ENCODE assay signal across 2 cellular contexts in genomic region chr1:17442841-17443240, GRCh38.
TF ChIP-seq lines count a peak whose summit lies in the region.

No MANE protein-coding gene starts in this region.

TF ChIP-seq in SK-N-SH, 30 proteins besides CTCF, POLR2A, EP300 and RAD21 (continued from another document):
- TF ChIP-seq REST (IDR thresholded peaks at IDR 0.05; ENCODE audit: low read depth, low read length) (no peak), IRF3 (IDR thresholded peaks at IDR 0.05; ENCODE audit: low read depth, low read length) (no peak), GATA2 (CRISPR knock-in tag; IDR thresholded peaks at IDR 0.05) (no peak), YY1 (IDR thresholded peaks at IDR 0.05; ENCODE audit: low read depth) (no peak), TAF1 (IDR thresholded peaks at IDR 0.05; ENCODE audit: borderline replicate concordance, low read depth, low read length) (no peak), EZH2phosphoT487 (IDR thresholded peaks at IDR 0.05; ENCODE audit: borderline replicate concordance, low read depth) (no peak), FOXJ3 (CRISPR knock-in tag; IDR thresholded peaks at IDR 0.05) (no peak), USF1 (IDR thresholded peaks at IDR 0.05; ENCODE audit: borderline replicate concordance, low read depth) (no peak), MXI1 (IDR thresholded peaks at IDR 0.05; ENCODE audit: low read depth, low read length) (no peak), TCF12 (IDR thresholded peaks at IDR 0.05) (no peak), SIN3A (IDR thresholded peaks at IDR 0.05; ENCODE audit: borderline replicate concordance, low read depth, low read length) (no peak), POLR2AphosphoS5 (IDR thresholded peaks at IDR 0.05; ENCODE audit: low read depth, low read length) (no peak)

TF ChIP-seq in SK-N-SH treated with all-trans-retinoic acid at 6 μM for 48 hours, 23 proteins besides CTCF, POLR2A, EP300 and RAD21 (continued from another document):
- TF ChIP-seq CREB5 (CRISPR knock-in tag; IDR thresholded peaks at IDR 0.05; ENCODE audit: low read depth), result no peak
TF ChIP-seq in SK-N-SH treated with all-trans-retinoic acid at 6 μM for 48 hours: peak in this region for 0.
